ENCODE assay signal across 26 cellular contexts in genomic region chr12:59182660-59183455, GRCh38.
"Had no signal": no experiment of that assay in that cellular context is flagged by ENCODE, and none has a peak within 500 bp of the region (broad histone marks: within the 10 kb centered on the region; RNA-seq: fewer than 3 reads in every experiment).

No MANE protein-coding gene starts in this region.

- H3K4me3 ChIP-seq: esophagus muscularis mucosa, heart right ventricle, left lung, lower lobe of right lung, spleen, testis had no signal

- FAIRE-seq: colon, urothelium cell line had no signal

- H3K9me3 ChIP-seq: esophagus muscularis mucosa, heart right ventricle, left lung, lower lobe of right lung, spleen, testis had no signal

- H3K36me3 Mint-ChIP-seq: activated naive CD8-positive, alpha-beta T cell treated with anti-CD3 and anti-CD28 coated beads, Interleukin-2, amount 10 ng/mL, durations not matched to agents 7 days and 5 days; naive thymus-derived CD8-positive, alpha-beta T cell had no signal

- H3K36me3 ChIP-seq: esophagus muscularis mucosa, heart right ventricle, left lung, lower lobe of right lung, spleen, WERI-Rb-1 had no signal

- H3K4me1 Mint-ChIP-seq: activated naive CD8-positive, alpha-beta T cell treated with anti-CD3 and anti-CD28 coated beads, Interleukin-2, amount 10 ng/mL, durations not matched to agents 7 days and 5 days; central memory CD8-positive, alpha-beta T cell; naive thymus-derived CD8-positive, alpha-beta T cell; neural crest cell; T-helper 17 cell had no signal

- H3K27ac Mint-ChIP-seq: activated naive CD4-positive, alpha-beta T cell treated with anti-CD3 and anti-CD28 coated beads for 36 hours; activated naive CD8-positive, alpha-beta T cell treated with anti-CD3 and anti-CD28 coated beads, Interleukin-2, amount 10 ng/mL, durations not matched to agents 7 days and 5 days; naive thymus-derived CD8-positive, alpha-beta T cell; T-helper 17 cell had no signal

- H3K4me3 Mint-ChIP-seq: activated naive CD4-positive, alpha-beta T cell treated with anti-CD3 and anti-CD28 coated beads for 36 hours; activated naive CD8-positive, alpha-beta T cell treated with anti-CD3 and anti-CD28 coated beads, Interleukin-2, amount 10 ng/mL, durations not matched to agents 7 days and 5 days; central memory CD8-positive, alpha-beta T cell; naive thymus-derived CD8-positive, alpha-beta T cell; neural crest cell; T-helper 17 cell had no signal

- H3K27ac ChIP-seq: esophagus muscularis mucosa, heart right ventricle, left lung, lower lobe of right lung, spleen, testis, WERI-Rb-1 had no signal

- H3K27me3 ChIP-seq: esophagus muscularis mucosa, heart right ventricle, left lung, spleen, testis had no signal

- H3K9me3 Mint-ChIP-seq: activated naive CD4-positive, alpha-beta T cell treated with anti-CD3 and anti-CD28 coated beads for 36 hours; activated naive CD8-positive, alpha-beta T cell treated with anti-CD3 and anti-CD28 coated beads, Interleukin-2, amount 10 ng/mL, durations not matched to agents 7 days and 5 days; neural crest cell had no signal

- H3K27me3 Mint-ChIP-seq: activated naive CD8-positive, alpha-beta T cell treated with anti-CD3 and anti-CD28 coated beads, Interleukin-2, amount 10 ng/mL, durations not matched to agents 7 days and 5 days; central memory CD8-positive, alpha-beta T cell had no signal

- DNase-seq: activated CD8-positive, alpha-beta memory T cell treated with anti-CD3 and anti-CD28 coated beads for 24 hours; activated effector memory CD4-positive, alpha-beta T cell treated with Interleukin-2 at 50 U/mL for 16 hours; activated naive CD8-positive, alpha-beta T cell treated with anti-CD3 and anti-CD28 coated beads, Interleukin-2, amount 10 ng/mL, durations not matched to agents 7 days and 5 days; amniotic stem cell; dermis blood vessel endothelial cell; effector CD4-positive, alpha-beta T cell; foreskin melanocyte; heart right ventricle; left lung; lower lobe of right lung; naive thymus-derived CD8-positive, alpha-beta T cell; occipital lobe; posterior cingulate gyrus; right cardiac atrium; spleen; T-helper 17 cell; T1000; testis; trophoblast cell; WERI-Rb-1 had no signal

- H3K4me1 ChIP-seq: esophagus muscularis mucosa, heart right ventricle, left lung, lower lobe of right lung, spleen, testis had no signal
